ENCODE assay signal across 8 cellular contexts in the genomic region with DNA sequence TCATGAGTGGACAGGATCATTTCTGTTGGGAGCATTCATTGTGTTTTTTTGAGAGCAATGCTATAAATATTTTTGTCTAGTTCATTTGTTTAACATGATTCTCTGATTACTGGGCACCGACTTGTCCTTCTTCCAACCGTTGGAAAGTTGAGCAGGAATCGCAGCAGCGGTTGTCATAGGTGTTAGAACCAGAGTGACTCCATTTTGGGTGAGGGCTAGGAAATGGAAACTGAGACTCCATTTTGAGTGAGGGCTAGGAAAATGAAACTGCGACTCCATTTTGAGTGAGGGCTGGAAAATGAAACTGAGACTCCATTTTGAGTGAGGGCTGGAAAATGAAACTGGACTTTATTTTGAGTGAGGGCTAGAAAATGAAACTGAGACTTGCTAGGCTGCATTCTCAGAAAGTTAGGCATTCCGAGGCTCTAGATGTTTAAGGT.
DNase-seq lines count a peak whose midpoint lies in the region; ATAC-seq and TF ChIP-seq lines count a peak whose summit lies in the region.

No MANE protein-coding gene starts in this region.

- no peak overlapping the region for H3K27ac ChIP-seq in trophoblast cell (ENCODE audit: low read depth, low read length)
- H3K27ac ChIP-seq in left ventricle myocardium inferior (replicated peaks), result no peak overlapping the region
- H3K27ac ChIP-seq in coronary artery, result no peak overlapping the region

- H3K4me3 ChIP-seq in trophoblast cell (ENCODE audit: low read depth, low read length) (no peak overlapping the region), left ventricle myocardium inferior (no peak overlapping the region), coronary artery (no peak overlapping the region)

- no peak overlapping the region for H2AK5ac ChIP-seq in trophoblast cell (ENCODE audit: low read length)

- H3K23ac ChIP-seq in trophoblast cell (ENCODE audit: low read length), result no peak overlapping the region

- H3K4me2 ChIP-seq in trophoblast cell (ENCODE audit: low read length), result no peak overlapping the region

- no peak overlapping the region for H4K8ac ChIP-seq in trophoblast cell (ENCODE audit: low read depth, low read length)

- H2AFZ ChIP-seq in trophoblast cell (ENCODE audit: insufficient read depth, low read length, poor library complexity), result no peak overlapping the region

- H3K18ac ChIP-seq in trophoblast cell (ENCODE audit: low read length), result no peak overlapping the region

- no peak overlapping the region for H3K14ac ChIP-seq in trophoblast cell (ENCODE audit: low read length)

- peak; percentile 33 for DNase-seq in Daoy (ENCODE audit: low read depth)
- peak; percentile 1 to 3 for DNase-seq in activated CD4-positive, alpha-beta T cell treated with anti-CD3 and anti-CD28 coated beads, Interleukin-2, amount 50 U/mL, for 4 hours
- DNase-seq in trophoblast cell, result peak; percentile 35 to 65
- no peak for DNase-seq in NK-92 treated with Interleukin-12 subunit alpha and Interleukin-12 subunit beta, amount 100 ng/mL, for 24 hours (lab: John Stamatoyannopoulos, UW)
- no peak for DNase-seq in left ventricle myocardium inferior
- no peak for DNase-seq in coronary artery (ENCODE audit: low spot score)

- ATAC-seq in GM19438 (IDR thresholded peaks at IDR 0.05; ENCODE audit: low read depth, unreplicated experiment), result peak; percentile 95
- peak; percentile 80 for ATAC-seq in HG03280 (IDR thresholded peaks at IDR 0.05; ENCODE audit: unreplicated experiment)

- TF ChIP-seq CTCF in left ventricle myocardium inferior (IDR thresholded peaks at IDR 0.05; ENCODE audit: borderline replicate concordance) (no peak), coronary artery (IDR thresholded peaks at IDR 0.05) (no peak)

- no peak overlapping the region for H2BK12ac ChIP-seq in trophoblast cell (ENCODE audit: low read length)

- H3K9me3 ChIP-seq in trophoblast cell (ENCODE audit: insufficient read depth, low read depth, low read length) (no peaks in the 10 kb centered on the region), left ventricle myocardium inferior (replicated peaks) (no peaks in the 10 kb centered on the region)

- H2BK5ac ChIP-seq in trophoblast cell (ENCODE audit: low read depth, low read length, poor library complexity), result no peak overlapping the region

- no CpG with 5 or more reads among the region's 6 CpGs for WGBS in trophoblast cell (ENCODE audit: extremely low coverage, insufficient coverage, insufficient read length)

- H3K4ac ChIP-seq in trophoblast cell (ENCODE audit: low read depth, low read length), result no peak overlapping the region

- H4K12ac ChIP-seq in trophoblast cell (ENCODE audit: low read depth, low read length), result no peak overlapping the region

- H3K36me3 ChIP-seq in trophoblast cell (ENCODE audit: control insufficient read depth in 1 of 2, insufficient read depth in 2 of 2, low read length in 2 of 2), result no peaks in the 10 kb centered on the region
- no peaks in the 10 kb centered on the region for H3K36me3 ChIP-seq in left ventricle myocardium inferior

- intact Hi-C loops in left ventricle myocardium inferior (cut with micrococcal nuclease), result no loop called here

- H4K91ac ChIP-seq in trophoblast cell (ENCODE audit: low read depth, low read length), result no peak overlapping the region

- H3K4me1 ChIP-seq in trophoblast cell (ENCODE audit: control insufficient read depth in 1 of 2, insufficient read depth in 2 of 2, low read length in 2 of 2) (peaks cover 0 to 4% of the 10 kb centered on the region in 2 experiments), left ventricle myocardium inferior (no peaks in the 10 kb centered on the region)

- H3K27me3 ChIP-seq in trophoblast cell (ENCODE audit: insufficient read depth, low read length) (no peaks in the 10 kb centered on the region), left ventricle myocardium inferior (ENCODE audit: low read depth) (no peaks in the 10 kb centered on the region)

- no peak overlapping the region for H3K9ac ChIP-seq in trophoblast cell (ENCODE audit: low read length)

- no peaks in the 10 kb centered on the region for H3K79me2 ChIP-seq in trophoblast cell (ENCODE audit: control insufficient read depth, insufficient read depth, low read length, poor library complexity)

- H2BK120ac ChIP-seq in trophoblast cell (ENCODE audit: insufficient read depth, low read length, poor library complexity), result no peak overlapping the region

- H3K79me1 ChIP-seq in trophoblast cell (ENCODE audit: low read length), result no peaks in the 10 kb centered on the region

Comparison
In these comparisons a context has a peak if more than half of its experiments do, and no peak if none do; other contexts are left out.
1. DNase-seq: peak in Daoy (single experiment), activated CD4-positive, alpha-beta T cell treated with anti-CD3 and anti-CD28 coated beads, Interleukin-2, amount 50 U/mL, for 4 hours (2 of 2) and trophoblast cell (2 of 2); none in NK-92 treated with Interleukin-12 subunit alpha and Interleukin-12 subunit beta, amount 100 ng/mL, for 24 hours (single experiment), left ventricle myocardium inferior (single experiment) and coronary artery (single experiment).